ENCODE assay signal across 23 cellular contexts in genomic region chr7:90458104-90458503, GRCh38.
"Had no signal": no experiment of that assay in that cellular context is flagged by ENCODE, and none has a peak within 500 bp of the region (broad histone marks: within the 10 kb centered on the region; RNA-seq: fewer than 3 reads in every experiment).

No MANE protein-coding gene starts in this region.

- ATAC-seq: effector memory CD8-positive, alpha-beta T cell; esophagus mucosa; gastrocnemius medialis; heart right ventricle; left cardiac atrium; left lung; left ventricle myocardium superior; lower lobe of right lung; mucosa of descending colon; naive thymus-derived CD8-positive, alpha-beta T cell had no signal

- H3K27ac ChIP-seq: epithelial cell of prostate, esophagus squamous epithelium, gastrocnemius medialis, heart right ventricle, left lung, lower lobe of right lung had no signal

- H3K4me3 ChIP-seq: esophagus squamous epithelium, gastrocnemius medialis, heart right ventricle, left lung, lower lobe of right lung, mucosa of descending colon had no signal

- DNase-seq: cortex of kidney; effector CD8-positive, alpha-beta T cell; effector memory CD8-positive, alpha-beta T cell; endodermal cell; erythroblast; esophagus squamous epithelium; foreskin fibroblast; foreskin melanocyte; gastrocnemius medialis; glutamatergic neuron; head of caudate nucleus; heart right ventricle; hippocampal formation; left cardiac atrium; left lung; left ventricle myocardium superior; lower lobe of right lung; mesenchymal stem cell; mucosa of descending colon; naive B cell; naive thymus-derived CD8-positive, alpha-beta T cell had no signal
